ENCODE assay signal across 15 cellular contexts in the genomic region with DNA sequence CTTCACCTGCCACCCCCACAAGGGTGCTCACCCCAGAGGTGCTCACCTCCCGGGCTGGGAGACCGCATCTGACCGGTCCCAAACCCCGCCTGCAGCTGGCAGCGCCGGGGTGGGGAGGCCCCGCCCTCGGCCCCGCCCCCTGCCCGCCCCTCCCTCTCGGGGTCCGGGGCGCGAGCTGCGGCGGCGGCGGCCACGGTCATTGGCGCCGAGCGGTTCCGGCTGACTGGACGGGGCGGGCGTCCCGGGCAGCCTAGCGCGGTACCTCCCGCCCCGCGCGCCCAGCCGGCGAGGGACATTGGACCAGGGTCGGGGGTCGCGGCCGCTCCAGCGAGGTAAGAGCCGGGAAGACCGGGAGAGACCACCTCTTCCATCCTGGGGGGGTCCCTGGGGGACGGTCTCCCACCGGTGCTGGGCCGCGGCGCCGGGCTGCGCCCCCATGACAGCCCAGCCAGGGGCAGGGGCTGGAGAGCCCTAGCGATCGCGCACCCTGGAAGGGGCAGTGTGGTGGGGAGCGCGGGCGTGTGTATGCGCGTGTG. TPM values are rescaled to one million over a fixed set of nuclear protein-coding genes. Genes with fewer than 3 reads are reported as not detected.
DNase-seq lines count a peak whose midpoint lies in the region; ATAC-seq, FAIRE-seq and TF ChIP-seq lines count a peak whose summit lies in the region.
"Had no signal": no experiment of that assay in that cellular context is flagged by ENCODE, and none has a peak within 500 bp of the region (broad histone marks: within the 10 kb centered on the region; RNA-seq: fewer than 3 reads in every experiment).

A gene with protein sequence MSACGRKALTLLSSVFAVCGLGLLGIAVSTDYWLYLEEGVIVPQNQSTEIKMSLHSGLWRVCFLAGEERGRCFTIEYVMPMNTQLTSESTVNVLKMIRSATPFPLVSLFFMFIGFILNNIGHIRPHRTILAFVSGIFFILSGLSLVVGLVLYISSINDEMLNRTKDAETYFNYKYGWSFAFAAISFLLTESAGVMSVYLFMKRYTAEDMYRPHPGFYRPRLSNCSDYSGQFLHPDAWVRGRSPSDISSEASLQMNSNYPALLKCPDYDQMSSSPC (plus strand): TSS at position 199 of the 536 bp plus-strand sequence. CDS start 42,216 bp downstream, outside the sequence.

- DNase-seq in COLO668 (lab: John Stamatoyannopoulos, UW; ENCODE audit: unreplicated experiment) = peak; percentile 35
- DNase-seq in astrocyte (ENCODE audit: low read depth) = no peak
- DNase-seq in glomerular visceral epithelial cell (ENCODE audit: extremely low spot score) = no peak
- DNase-seq: activated CD4-positive, alpha-beta T cell treated with anti-CD3 and anti-CD28 coated beads for 48 hours; DMS153; hippocampal formation; naive B cell had no signal

- no peak within 1 kb of the TSS for H3K27ac ChIP-seq in HEK293 (ENCODE audit: extremely low read depth, low read depth, low read length)
- H3K27ac ChIP-seq in astrocyte (ENCODE audit: low read depth, low read length) = no peak within 1 kb of the TSS

- peak within 1 kb of the TSS; percentile 26 for H2AFZ ChIP-seq in astrocyte (ENCODE audit: low read depth, low read length)

- H3K27ac Mint-ChIP-seq in astrocyte (ENCODE audit: unreplicated experiment) (no peak within 1 kb of the TSS), nephron (no peak within 1 kb of the TSS)
- H3K27ac Mint-ChIP-seq: activated naive CD4-positive, alpha-beta T cell treated with anti-CD3 and anti-CD28 coated beads, Interleukin-2, amount 50 U/mL, for 24 hours; naive B cell had no signal

- H3K36me3 Mint-ChIP-seq in astrocyte (ENCODE audit: low read depth, unreplicated experiment) (no peaks in the 10 kb centered on the region), nephron (ENCODE audit: low read depth) (no peaks in the 10 kb centered on the region)
- H3K36me3 Mint-ChIP-seq: activated naive CD4-positive, alpha-beta T cell treated with anti-CD3 and anti-CD28 coated beads, Interleukin-2, amount 50 U/mL, for 24 hours; naive B cell had no signal

- H3K79me2 ChIP-seq in astrocyte (ENCODE audit: insufficient read depth, low read length) = no peaks in the 10 kb centered on the region

- H3K27me3 ChIP-seq in astrocyte (ENCODE audit: insufficient read depth, low read length) = peaks cover 40% of the 10 kb centered on the region

- ATAC-seq in GM18498 (IDR thresholded peaks at IDR 0.05; ENCODE audit: unreplicated experiment) = no peak
- no peak for ATAC-seq in GM18858 (IDR thresholded peaks at IDR 0.05; ENCODE audit: unreplicated experiment)
- no peak for ATAC-seq in HG03571 (IDR thresholded peaks at IDR 0.05; ENCODE audit: unreplicated experiment)

- peak within 1 kb of the TSS; percentile 44 for H3K4me2 ChIP-seq in astrocyte (ENCODE audit: low read length)

- no peak within 1 kb of the TSS for H3K9ac ChIP-seq in astrocyte (ENCODE audit: low read length)

- no peaks in the 10 kb centered on the region for H3K4me1 Mint-ChIP-seq in astrocyte (ENCODE audit: low read depth, unreplicated experiment)
- peaks cover 2% of the 10 kb centered on the region for H3K4me1 Mint-ChIP-seq in nephron
- H3K4me1 Mint-ChIP-seq: activated naive CD4-positive, alpha-beta T cell treated with anti-CD3 and anti-CD28 coated beads, Interleukin-2, amount 50 U/mL, for 24 hours had no signal

- H3K4me1 ChIP-seq in HEK293 (ENCODE audit: control insufficient read depth, insufficient read depth, low read length) (0 out of 2 replicates have a peak, but pooled peaks cover 3% of the 10 kb centered on the region), astrocyte (ENCODE audit: insufficient read depth, low read length) (no peaks in the 10 kb centered on the region)

- peak within 1 kb of the TSS; percentile 73 for H3K4me3 Mint-ChIP-seq in astrocyte (ENCODE audit: unreplicated experiment)
- H3K4me3 Mint-ChIP-seq in nephron = peak within 1 kb of the TSS in 2 of 3 experiments; percentile 62 to 64
- H3K4me3 Mint-ChIP-seq: activated naive CD4-positive, alpha-beta T cell treated with anti-CD3 and anti-CD28 coated beads, Interleukin-2, amount 50 U/mL, for 24 hours had no signal

- peak within 1 kb of the TSS; percentile 25 for H3K4me3 ChIP-seq in HEK293 (ENCODE audit: low read depth, low read length)
- H3K4me3 ChIP-seq in astrocyte (ENCODE audit: insufficient read depth, low read depth, low read length) = no peak within 1 kb of the TSS

- H3K36me3 ChIP-seq in HEK293 (ENCODE audit: control insufficient read depth in 2 of 2, insufficient read depth in 1 of 2, low read length in 2 of 2) (no peaks in the 10 kb centered on the region), astrocyte (ENCODE audit: insufficient read depth, low read length) (no peaks in the 10 kb centered on the region)

- H3K9me3 Mint-ChIP-seq in astrocyte (ENCODE audit: unreplicated experiment) = peaks cover 1% of the 10 kb centered on the region
- H3K9me3 Mint-ChIP-seq in nephron = no peaks in the 10 kb centered on the region
- H3K9me3 Mint-ChIP-seq: activated naive CD4-positive, alpha-beta T cell treated with anti-CD3 and anti-CD28 coated beads, Interleukin-2, amount 50 U/mL, for 24 hours had no signal

- FAIRE-seq in astrocyte (lab: Jason Lieb, UNC) = no peak

- no peak for TF ChIP-seq CTCF in HEK293 (tag by site-specific recombination; IDR thresholded peaks at IDR 0.05)
- TF ChIP-seq CTCF in astrocyte (IDR thresholded peaks at IDR 0.05; ENCODE audit: insufficient read depth, low read depth, low read length) = no peak
- TF ChIP-seq CTCF in nephron (IDR thresholded peaks at IDR 0.05; ENCODE audit: unreplicated experiment in 3 of 3) = no peak

- POLR2A ChIA-PET in HEK293 (lab: Yijun Ruan, JAX) = interaction anchor here (0.8 kb wide), 1 partner anchor 388 kb away, joined by 3 read pairs; no protein-coding TSS in a partner anchor

- H4K20me1 ChIP-seq in astrocyte (ENCODE audit: insufficient read depth, low read length) = peaks cover 1% of the 10 kb centered on the region

- CTCF ChIA-PET in HEK293 (lab: Yijun Ruan, JAX) = no interaction called here

- H3K9me3 ChIP-seq in HEK293 (ENCODE audit: control insufficient read depth, insufficient read depth, low read depth, low read length) (no peaks in the 10 kb centered on the region), astrocyte (ENCODE audit: insufficient read depth, low read depth, low read length) (no peaks in the 10 kb centered on the region)

- H3K27me3 Mint-ChIP-seq in astrocyte (ENCODE audit: low read depth, unreplicated experiment) = peaks cover 75% of the 10 kb centered on the region
- peaks cover 60% of the 10 kb centered on the region for H3K27me3 Mint-ChIP-seq in nephron (ENCODE audit: low read depth)

TF ChIP-seq in HEK293, 187 proteins besides CTCF, POLR2A, EP300 and RAD21 (continues in another document):
- TF ChIP-seq, protein P1, sequence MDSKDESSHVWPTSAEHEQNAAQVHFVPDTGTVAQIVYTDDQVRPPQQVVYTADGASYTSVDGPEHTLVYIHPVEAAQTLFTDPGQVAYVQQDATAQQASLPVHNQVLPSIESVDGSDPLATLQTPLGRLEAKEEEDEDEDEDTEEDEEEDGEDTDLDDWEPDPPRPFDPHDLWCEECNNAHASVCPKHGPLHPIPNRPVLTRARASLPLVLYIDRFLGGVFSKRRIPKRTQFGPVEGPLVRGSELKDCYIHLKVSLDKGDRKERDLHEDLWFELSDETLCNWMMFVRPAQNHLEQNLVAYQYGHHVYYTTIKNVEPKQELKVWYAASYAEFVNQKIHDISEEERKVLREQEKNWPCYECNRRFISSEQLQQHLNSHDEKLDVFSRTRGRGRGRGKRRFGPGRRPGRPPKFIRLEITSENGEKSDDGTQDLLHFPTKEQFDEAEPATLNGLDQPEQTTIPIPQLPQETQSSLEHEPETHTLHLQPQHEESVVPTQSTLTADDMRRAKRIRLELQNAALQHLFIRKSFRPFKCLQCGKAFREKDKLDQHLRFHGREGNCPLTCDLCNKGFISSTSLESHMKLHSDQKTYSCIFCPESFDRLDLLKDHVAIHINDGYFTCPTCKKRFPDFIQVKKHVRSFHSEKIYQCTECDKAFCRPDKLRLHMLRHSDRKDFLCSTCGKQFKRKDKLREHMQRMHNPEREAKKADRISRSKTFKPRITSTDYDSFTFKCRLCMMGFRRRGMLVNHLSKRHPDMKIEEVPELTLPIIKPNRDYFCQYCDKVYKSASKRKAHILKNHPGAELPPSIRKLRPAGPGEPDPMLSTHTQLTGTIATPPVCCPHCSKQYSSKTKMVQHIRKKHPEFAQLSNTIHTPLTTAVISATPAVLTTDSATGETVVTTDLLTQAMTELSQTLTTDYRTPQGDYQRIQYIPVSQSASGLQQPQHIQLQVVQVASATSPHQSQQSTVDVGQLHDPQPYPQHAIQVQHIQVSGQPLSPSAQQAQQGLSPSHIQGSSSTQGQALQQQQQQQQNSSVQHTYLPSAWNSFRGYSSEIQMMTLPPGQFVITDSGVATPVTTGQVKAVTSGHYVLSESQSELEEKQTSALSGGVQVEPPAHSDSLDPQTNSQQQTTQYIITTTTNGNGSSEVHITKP (tag by site-specific recombination; IDR thresholded peaks at IDR 0.05) = peak; percentile 24; the same call in 1 of the 2 replicates
- TF ChIP-seq ZNF416 (tag by site-specific recombination; IDR thresholded peaks at IDR 0.05) = no peak
- TF ChIP-seq KLF9 (tag by site-specific recombination; IDR thresholded peaks at IDR 0.05; ENCODE audit: low read depth) = peak; percentile 42; the same call in 1 of the 2 replicates
- TF ChIP-seq, protein P2, sequence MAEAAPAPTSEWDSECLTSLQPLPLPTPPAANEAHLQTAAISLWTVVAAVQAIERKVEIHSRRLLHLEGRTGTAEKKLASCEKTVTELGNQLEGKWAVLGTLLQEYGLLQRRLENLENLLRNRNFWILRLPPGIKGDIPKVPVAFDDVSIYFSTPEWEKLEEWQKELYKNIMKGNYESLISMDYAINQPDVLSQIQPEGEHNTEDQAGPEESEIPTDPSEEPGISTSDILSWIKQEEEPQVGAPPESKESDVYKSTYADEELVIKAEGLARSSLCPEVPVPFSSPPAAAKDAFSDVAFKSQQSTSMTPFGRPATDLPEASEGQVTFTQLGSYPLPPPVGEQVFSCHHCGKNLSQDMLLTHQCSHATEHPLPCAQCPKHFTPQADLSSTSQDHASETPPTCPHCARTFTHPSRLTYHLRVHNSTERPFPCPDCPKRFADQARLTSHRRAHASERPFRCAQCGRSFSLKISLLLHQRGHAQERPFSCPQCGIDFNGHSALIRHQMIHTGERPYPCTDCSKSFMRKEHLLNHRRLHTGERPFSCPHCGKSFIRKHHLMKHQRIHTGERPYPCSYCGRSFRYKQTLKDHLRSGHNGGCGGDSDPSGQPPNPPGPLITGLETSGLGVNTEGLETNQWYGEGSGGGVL (tag by site-specific recombination; IDR thresholded peaks at IDR 0.05) = peak; percentile 55
- TF ChIP-seq ZNF132 (tag by site-specific recombination; IDR thresholded peaks at IDR 0.05; ENCODE audit: borderline replicate concordance) = no peak
- TF ChIP-seq GLIS1 (tag by site-specific recombination; IDR thresholded peaks at IDR 0.05) = peak; percentile 52
- no peak for TF ChIP-seq ZNF792 (tag by site-specific recombination; IDR thresholded peaks at IDR 0.05)
- TF ChIP-seq ZNF266 (tag by site-specific recombination; IDR thresholded peaks at IDR 0.05; ENCODE audit: low read depth) = no peak

RNA-seq across cellular contexts. Expression of the gene that starts here (rescaled TPM):
- total RNA-seq in astrocyte = not detected in 2 replicates
- total RNA-seq: M059J, RPMI7951 had no signal
